In genomic region chr5:118987988-118988945, GRCh38 we compare ENCODE assay signal across 8 cellular contexts.
DNase-seq lines count a peak whose midpoint lies in the region; ATAC-seq lines count a peak whose summit lies in the region.

Gene DTWD2 (minus strand): TSS chr5:118988547. CDS start chr5:118988511, 36 bp downstream.

- H3K9me3 Mint-ChIP-seq in central memory CD8-positive, alpha-beta T cell, result no peaks in the 10 kb centered on the region

- H3K36me3 Mint-ChIP-seq in central memory CD8-positive, alpha-beta T cell (ENCODE audit: insufficient read depth), result peaks cover 10% of the 10 kb centered on the region

- H3K4me3 Mint-ChIP-seq in central memory CD8-positive, alpha-beta T cell, result peak within 1 kb of the TSS; percentile 74

- peak; percentile 80 to 86 for DNase-seq in AML-193 (lab: John Stamatoyannopoulos, UW)
- DNase-seq in NCI-H226, result peak; percentile 93
- DNase-seq in activated CD4-positive, CD25-positive, alpha-beta regulatory T cell (lab: John Stamatoyannopoulos, UW), result peak; percentile 82 to 87 (median 83)
- peak; percentile 87 to 88 for DNase-seq in central memory CD8-positive, alpha-beta T cell (ENCODE audit: low spot score in 2 of 2)
- DNase-seq in islet precursor cell, result peak; percentile 97
- peak; percentile 91 for DNase-seq in stimulated activated CD4-positive, alpha-beta T cell treated with anti-CD3 and anti-CD28 coated beads, Interleukin-12 subunit alpha, Interleukin-12 subunit beta, amount 100 ng/mL, for 4 hours

- no peaks in the 10 kb centered on the region for H3K27me3 Mint-ChIP-seq in central memory CD8-positive, alpha-beta T cell

- H3K27ac Mint-ChIP-seq in central memory CD8-positive, alpha-beta T cell (ENCODE audit: low read depth), result no peak within 1 kb of the TSS

- peaks cover 17% of the 10 kb centered on the region for H3K4me1 Mint-ChIP-seq in central memory CD8-positive, alpha-beta T cell

- ATAC-seq in GM19025 (IDR thresholded peaks at IDR 0.05; ENCODE audit: low read depth, unreplicated experiment), result peak; percentile 90
- ATAC-seq in HG03280 (IDR thresholded peaks at IDR 0.05; ENCODE audit: unreplicated experiment), result peak; percentile 95
- ATAC-seq in central memory CD8-positive, alpha-beta T cell (replicated peaks; ENCODE audit: extremely low read depth, poor library complexity, severe bottlenecking), result peak; percentile 93

Comparison
In these comparisons a context has a peak if more than half of its experiments do, and no peak if none do; other contexts are left out.
1. Peak in every context shown above with its lines: DNase-seq and ATAC-seq.